Comparison of ENCODE assay signal across 19 cellular contexts in genomic region chr2:210442457-210442856, GRCh38.
DNase-seq lines count a peak whose midpoint lies in the region; ATAC-seq lines count a peak whose summit lies in the region.
"Had no signal": no experiment of that assay in that cellular context is flagged by ENCODE, and none has a peak within 500 bp of the region (broad histone marks: within the 10 kb centered on the region; RNA-seq: fewer than 3 reads in every experiment).

No MANE protein-coding gene starts in this region.

- ATAC-seq in GM19025 (IDR thresholded peaks at IDR 0.05; ENCODE audit: low read depth, unreplicated experiment): peak; percentile 45
- peak; percentile 72 for ATAC-seq in GM21825 (IDR thresholded peaks at IDR 0.05; ENCODE audit: unreplicated experiment)
- peak; percentile 50 for ATAC-seq in HG03354 (IDR thresholded peaks at IDR 0.05; ENCODE audit: poor library complexity, severe bottlenecking, unreplicated experiment)
- ATAC-seq: activated CD8-positive, alpha-beta T cell treated with anti-CD3 and anti-CD28 coated beads for 36 hours; activated T-helper 17 cell treated with anti-CD3 and anti-CD28 coated beads, Interleukin-2, amount 50 U/mL, for 72 hours had no signal

- peaks cover 8% of the 10 kb centered on the region for H3K9me3 Mint-ChIP-seq in T-helper 2 cell treated with Interferon-gamma antibody and Interleukin-4, amounts not matched to agents 5 μg/mL and 100 μg/mL, for 36 hours

- intact Hi-C loops in head of caudate nucleus (cut with DNase I): loop anchor here (10.0 kb wide), 1 partner anchor 142 kb away; no protein-coding TSS in a partner anchor

- H3K36me3 Mint-ChIP-seq in T-helper 2 cell treated with Interferon-gamma antibody and Interleukin-4, amounts not matched to agents 5 μg/mL and 100 μg/mL, for 36 hours (ENCODE audit: low read depth): peaks cover 30% of the 10 kb centered on the region

- H3K4me1 Mint-ChIP-seq in T-helper 2 cell treated with Interferon-gamma antibody and Interleukin-4, amounts not matched to agents 5 μg/mL and 100 μg/mL, for 36 hours (ENCODE audit: low read depth): peaks cover 17% of the 10 kb centered on the region
- H3K4me1 Mint-ChIP-seq: nephron had no signal

- peak overlapping the region; percentile 64 for H3K27ac ChIP-seq in substantia nigra (ENCODE audit: low read depth, low read length, poor library complexity, severe bottlenecking)
- H3K27ac ChIP-seq: tibial nerve had no signal

- no peaks in the 10 kb centered on the region for H3K27me3 Mint-ChIP-seq in T-helper 2 cell treated with Interferon-gamma antibody and Interleukin-4, amounts not matched to agents 5 μg/mL and 100 μg/mL, for 36 hours (ENCODE audit: low read depth)
- H3K27me3 Mint-ChIP-seq: activated CD8-positive, alpha-beta T cell treated with anti-CD3 and anti-CD28 coated beads for 36 hours; activated T-helper 17 cell treated with anti-CD3 and anti-CD28 coated beads, Interleukin-2, amount 50 U/mL, for 72 hours had no signal

- no peak overlapping the region for H3K27ac Mint-ChIP-seq in T-helper 2 cell treated with Interferon-gamma antibody and Interleukin-4, amounts not matched to agents 5 μg/mL and 100 μg/mL, for 36 hours
- H3K27ac Mint-ChIP-seq: activated CD8-positive, alpha-beta T cell treated with anti-CD3 and anti-CD28 coated beads for 36 hours; activated T-helper 17 cell treated with anti-CD3 and anti-CD28 coated beads, Interleukin-2, amount 50 U/mL, for 72 hours; nephron had no signal

- H3K4me3 Mint-ChIP-seq in T-helper 2 cell treated with Interferon-gamma antibody and Interleukin-4, amounts not matched to agents 5 μg/mL and 100 μg/mL, for 36 hours: no peak overlapping the region
- H3K4me3 Mint-ChIP-seq: activated CD8-positive, alpha-beta T cell treated with anti-CD3 and anti-CD28 coated beads for 36 hours; activated T-helper 17 cell treated with anti-CD3 and anti-CD28 coated beads, Interleukin-2, amount 50 U/mL, for 72 hours; nephron had no signal

- DNase-seq in substantia nigra (lab: John Stamatoyannopoulos, UW) (no peak), NCI-H2171 treated with DMSO at 0.1 percent for 48 hours (lab: John Stamatoyannopoulos, UW) (no peak), head of caudate nucleus (no peak)
- no peak for DNase-seq in T-helper 2 cell treated with Interferon-gamma antibody and Interleukin-4, amounts not matched to agents 5 μg/mL and 100 μg/mL, for 36 hours (ENCODE audit: low spot score)
- DNase-seq: activated CD8-positive, alpha-beta T cell treated with anti-CD3 and anti-CD28 coated beads for 36 hours; amniotic stem cell; C1 segment of cervical spinal cord; DND-41; mammary epithelial cell; NCI-H1048; NCI-H446 treated with DMSO at 0.1 percent for 48 hours; retina; stimulated activated CD4-positive, alpha-beta T cell treated with anti-CD3 and anti-CD28 coated beads, Interleukin-1b, Interleukin-23, amount 100 ng/mL, for 48 hours had no signal
